ENCODE assay signal across 24 cellular contexts in the genomic region with DNA sequence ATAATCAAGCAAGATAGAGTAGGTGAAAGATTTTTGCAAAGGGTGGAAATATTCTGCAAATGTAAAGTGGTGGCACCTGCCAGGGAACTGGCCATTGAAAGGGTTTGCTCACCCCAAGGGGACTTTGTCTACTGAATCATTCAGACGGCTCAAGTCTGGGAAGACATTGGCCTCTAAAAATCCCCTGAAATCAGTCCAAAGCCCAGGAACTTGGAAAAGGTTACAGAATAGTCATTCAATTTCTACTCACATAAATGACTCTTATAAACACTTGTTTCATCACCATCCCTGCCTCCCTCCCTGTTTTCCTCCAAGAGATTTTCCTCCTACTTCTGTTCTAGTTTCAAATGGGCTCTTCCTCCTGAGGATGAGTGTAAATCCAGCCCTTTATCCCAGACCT. TPM values are rescaled to one million over a fixed set of nuclear protein-coding genes. Genes with fewer than 3 reads are reported as not detected.
A peak's percentile ranks its signal among the peaks of the same experiment; 100 is the strongest.
DNase-seq lines count a peak whose midpoint lies in the region; ATAC-seq and TF ChIP-seq lines count a peak whose summit lies in the region.
"Had no signal": no experiment of that assay in that cellular context is flagged by ENCODE, and none has a peak within 500 bp of the region (broad histone marks: within the 10 kb centered on the region; RNA-seq: fewer than 3 reads in every experiment).

No MANE protein-coding gene starts in this region.

- DNase-seq in NCI-H226 (peak; percentile 15), esophagus muscularis mucosa (ENCODE audit: extremely low spot score) (no peak), iris pigment epithelial cell (ENCODE audit: low read depth) (peak; percentile 17), stromal cell of bone marrow (ENCODE audit: low read depth) (peak; percentile 82), COLO829 (ENCODE audit: low spot score) (no peak), WERI-Rb-1 (no peak)
- DNase-seq: activated B cell treated with CpG ODN at 0.5 μM for 24 hours; activated naive CD8-positive, alpha-beta T cell treated with anti-CD3 and anti-CD28 coated beads for 36 hours; Caco-2; H9; left colon; MV-4-11; NCI-H2081; NCI-H526 treated with DMSO at 0.1 percent for 48 hours; small intestine had no signal

- no peak for TF ChIP-seq EP300 in esophagus muscularis mucosa (IDR thresholded peaks at IDR 0.05)

- H3K4me3 ChIP-seq in esophagus muscularis mucosa (no peak overlapping the region), WERI-Rb-1 (ENCODE audit: low read depth, low read length) (no peak overlapping the region)
- H3K4me3 ChIP-seq: cardiac muscle cell, SJSA1 had no signal

- WGBS in esophagus muscularis mucosa = 31% methylated on average over 1 of the region's 1 CpG

- H3K27ac ChIP-seq in esophagus muscularis mucosa (replicated peaks in 1 of 4) = peak overlapping the region; percentile 4 to 46 (median 20)
- H3K27ac ChIP-seq in WERI-Rb-1 = no peak overlapping the region
- H3K27ac ChIP-seq: cardiac muscle cell, SJSA1 had no signal

- intact Hi-C loops in esophagus muscularis mucosa (cut with DNase I) = no loop called here

- H3K27me3 ChIP-seq in esophagus muscularis mucosa = no peaks in the 10 kb centered on the region
- H3K27me3 ChIP-seq in WERI-Rb-1 (ENCODE audit: insufficient read depth, low read depth, severe bottlenecking) = no peaks in the 10 kb centered on the region
- H3K27me3 ChIP-seq: cardiac muscle cell, SJSA1 had no signal

- H3K36me3 ChIP-seq in esophagus muscularis mucosa (no peaks in the 10 kb centered on the region), WERI-Rb-1 (no peaks in the 10 kb centered on the region)
- H3K36me3 ChIP-seq: cardiac muscle cell, SJSA1 had no signal

- TF ChIP-seq CTCF in esophagus muscularis mucosa (IDR thresholded peaks at IDR 0.05) (no peak), WERI-Rb-1 (IDR thresholded peaks at IDR 0.05; ENCODE audit: low read depth, low read length) (no peak)

- H3K9me3 ChIP-seq in esophagus muscularis mucosa (no peaks in the 10 kb centered on the region), WERI-Rb-1 (ENCODE audit: severe bottlenecking) (no peaks in the 10 kb centered on the region)
- H3K9me3 ChIP-seq: Caco-2, SJSA1 had no signal

- no peak for TF ChIP-seq POLR2A in esophagus muscularis mucosa (IDR thresholded peaks at IDR 0.05; ENCODE audit: low read depth)

- no peak for ATAC-seq in HG02870 (IDR thresholded peaks at IDR 0.05; ENCODE audit: unreplicated experiment)
- no peak for ATAC-seq in GM19395 (IDR thresholded peaks at IDR 0.05; ENCODE audit: unreplicated experiment)
- ATAC-seq: HepG2, left colon had no signal

- H3K4me1 ChIP-seq in esophagus muscularis mucosa = peaks cover 3 to 19% (median 15%) of the 10 kb centered on the region in 4 donors
- H3K4me1 ChIP-seq: Caco-2 had no signal

RNA-seq across cellular contexts. Expression of a gene that starts 28.5 kb away (rescaled TPM):
- total RNA-seq in esophagus muscularis mucosa = 10 to 100 TPM in 1 of 4 donors, 1 to 10 TPM in 3; 3.1 to 11.1 (median 5.0) TPM
- total RNA-seq: activated B cell treated with CpG ODN at 0.5 μM for 24 hours; activated naive CD8-positive, alpha-beta T cell treated with anti-CD3 and anti-CD28 coated beads for 36 hours; activated T-helper 1 cell treated with anti-CD3 and anti-CD28 coated beads, Interleukin-12 subunit alpha, Interleukin-12 subunit beta, Interleukin-2, Interleukin-4 antibody, amounts not matched to agents 30 ng/mL and 10 ng/mL and 1 ng/mL, durations not matched to agents 14 hours and 24 hours and 36 hours; B cell; Caco-2; cardiac muscle cell; H9; HepG2; OCI-LY7; SJSA1; T-helper 2 cell treated with Interferon-gamma antibody and Interleukin-4, amounts not matched to agents 100 ng/mL and 5 ng/mL, for 36 hours had no signal

Comparison
In these comparisons a context has a peak if more than half of its experiments do, and no peak if none do; other contexts are left out.
1. DNase-seq: peak in NCI-H226 (single experiment), iris pigment epithelial cell (single experiment) and stromal cell of bone marrow (single experiment); none in esophagus muscularis mucosa (single experiment), COLO829 (single experiment) and WERI-Rb-1 (single experiment).